ENCODE assay signal across 20 cellular contexts in the genomic region with DNA sequence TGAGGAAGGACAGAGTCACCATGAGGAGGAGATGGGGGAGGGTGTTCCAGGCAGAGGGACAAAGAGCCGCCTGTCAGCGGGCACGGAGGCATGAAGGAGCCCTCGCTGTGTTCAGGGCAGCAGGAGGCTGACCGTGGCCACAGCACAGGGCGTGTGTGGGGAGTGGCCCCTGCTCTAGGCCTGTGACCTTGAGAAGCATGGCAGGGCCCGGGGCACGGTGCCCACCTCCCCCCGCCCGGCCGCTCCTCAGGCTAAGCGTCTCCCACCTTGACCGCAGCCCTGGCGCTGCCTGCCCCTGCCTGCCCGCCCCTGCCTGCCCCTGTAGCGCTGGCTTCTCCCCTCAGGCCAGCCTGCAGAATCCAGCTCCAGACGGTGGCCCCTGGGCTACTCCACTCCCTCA. TPM values are rescaled to one million over a fixed set of nuclear protein-coding genes. Genes with fewer than 3 reads are reported as not detected.
DNase-seq lines count a peak whose midpoint lies in the region; ATAC-seq, FAIRE-seq and TF ChIP-seq lines count a peak whose summit lies in the region.
"Had no signal": no experiment of that assay in that cellular context is flagged by ENCODE, and none has a peak within 500 bp of the region (broad histone marks: within the 10 kb centered on the region; RNA-seq: fewer than 3 reads in every experiment).

No MANE protein-coding gene starts in this region.

- TF ChIP-seq RAD21 in HepG2 (CRISPR knock-in tag; IDR thresholded peaks at IDR 0.05) (no peak), SK-N-SH (IDR thresholded peaks at IDR 0.05; ENCODE audit: low read length) (no peak)

- no peak overlapping the region for H3K4me3 Mint-ChIP-seq in astrocyte (ENCODE audit: unreplicated experiment)

- H4K20me1 ChIP-seq in astrocyte (ENCODE audit: insufficient read depth, low read length) (peaks cover 52% of the 10 kb centered on the region), HepG2 (ENCODE audit: insufficient read depth, low read length) (no peaks in the 10 kb centered on the region), SK-N-SH (ENCODE audit: insufficient read depth) (no peaks in the 10 kb centered on the region)

- H3K27me3 Mint-ChIP-seq in astrocyte (ENCODE audit: low read depth, unreplicated experiment) = no peaks in the 10 kb centered on the region

- no peaks in the 10 kb centered on the region for H3K9me3 Mint-ChIP-seq in astrocyte (ENCODE audit: unreplicated experiment)

- POLR2A ChIA-PET in HepG2 (lab: Yijun Ruan, JAX) (no interaction called here), SK-N-SH (lab: Yijun Ruan, JAX) (no interaction called here)

- 98% methylated on average over 15 of the region's 17 CpGs for WGBS in HepG2 (ENCODE audit: low lambda C conversion rate)
- WGBS in testis, 2 donors = 69 to 92% methylated on average over 5 to 15 of the region's 17 CpGs
- WGBS in SK-N-SH (ENCODE audit: low lambda C conversion rate) = 97% methylated on average over 11 of the region's 17 CpGs

- ATAC-seq in left ventricle myocardium superior = no peak
- ATAC-seq in HepG2 = no peak
- ATAC-seq in GM21528 (IDR thresholded peaks at IDR 0.05; ENCODE audit: low FRiP score, unreplicated experiment) = no peak
- no peak for ATAC-seq in gastrocnemius medialis
- ATAC-seq: Panc1, Right ventricle myocardium inferior had no signal

- BruUV-seq in HepG2 (replicated peaks; lab: Mats Ljungman, UMichigan) = no TSS peak

- H3K79me2 ChIP-seq in astrocyte (ENCODE audit: insufficient read depth, low read length) = peaks cover 18% of the 10 kb centered on the region
- H3K79me2 ChIP-seq in HepG2 (ENCODE audit: insufficient read depth, low read length) = no peaks in the 10 kb centered on the region
- peaks cover 18% of the 10 kb centered on the region; the same call in 1 of the 2 replicates for H3K79me2 ChIP-seq in SK-N-SH (ENCODE audit: insufficient read depth)

- H3K36me3 Mint-ChIP-seq in astrocyte (ENCODE audit: low read depth, unreplicated experiment) = peaks cover 23% of the 10 kb centered on the region

- H3K9me3 ChIP-seq in cardiac muscle cell (ENCODE audit: low read depth) (no peaks in the 10 kb centered on the region), astrocyte (ENCODE audit: insufficient read depth, low read depth, low read length) (no peaks in the 10 kb centered on the region), HepG2 (ENCODE audit: low read length) (no peaks in the 10 kb centered on the region), testis (no peaks in the 10 kb centered on the region), SK-N-SH (no peaks in the 10 kb centered on the region), gastrocnemius medialis (no peaks in the 10 kb centered on the region)

- no peak for TF ChIP-seq CTCF in cardiac muscle cell (IDR thresholded peaks at IDR 0.05; ENCODE audit: low read depth, low read length)
- no peak for TF ChIP-seq CTCF in astrocyte (IDR thresholded peaks at IDR 0.05; ENCODE audit: insufficient read depth, low read depth, low read length)
- no peak for TF ChIP-seq CTCF in HepG2 (CRISPR knock-in tag; IDR thresholded peaks at IDR 0.05)
- TF ChIP-seq CTCF in testis (IDR thresholded peaks at IDR 0.05) = no peak
- TF ChIP-seq CTCF in SK-N-SH (IDR thresholded peaks at IDR 0.05) = no peak
- TF ChIP-seq CTCF in gastrocnemius medialis (IDR thresholded peaks at IDR 0.05 in 4 of 5, conservative IDR thresholded peaks at IDR 0.05 in 1 of 5) = no peak

- CTCF ChIA-PET in HepG2 (lab: Yijun Ruan, JAX; ENCODE audit: low intra/inter-chr PET ratio, low total read pairs) = no interaction called here
- CTCF ChIA-PET in SK-N-SH (lab: Yijun Ruan, JAX) = interaction anchor here (1.9 kb wide), 1 partner anchor 28 kb away, joined by 5 read pairs; no protein-coding TSS in a partner anchor

- H3K4me1 Mint-ChIP-seq in astrocyte (ENCODE audit: low read depth, unreplicated experiment) = no peaks in the 10 kb centered on the region

- H3F3A ChIP-seq in SK-N-SH (replicated peaks; ENCODE audit: insufficient read depth) = no peaks in the 10 kb centered on the region

- no peak for FAIRE-seq in astrocyte (lab: Jason Lieb, UNC)
- FAIRE-seq in HepG2 (lab: Jason Lieb, UNC) = no peak

- no peaks in the 10 kb centered on the region for H3K9me2 ChIP-seq in SK-N-SH

- H2AFZ ChIP-seq in astrocyte (ENCODE audit: low read depth, low read length) (no peak overlapping the region), HepG2 (ENCODE audit: low read length) (no peak overlapping the region), SK-N-SH (ENCODE audit: low read depth) (no peak overlapping the region)

- in situ Hi-C loops in HepG2 (cut with HindIII; ENCODE audit: extremely low pct_ligation_motif_present, low pct_unique_long_range_greater_than_20kb) = no loop called here
- in situ Hi-C loops in gastrocnemius medialis (cut with MboI; ENCODE audit: low sequenced_read_pairs in 4 of 4) = no loop called here

- H3K27me3 ChIP-seq in cardiac muscle cell (no peaks in the 10 kb centered on the region), astrocyte (ENCODE audit: insufficient read depth, low read length) (no peaks in the 10 kb centered on the region), HepG2 (ENCODE audit: control insufficient read depth in 1 of 2, insufficient read depth in 2 of 2, low read length in 2 of 2) (no peaks in the 10 kb centered on the region), testis (no peaks in the 10 kb centered on the region), SK-N-SH (ENCODE audit: insufficient read depth) (no peaks in the 10 kb centered on the region), gastrocnemius medialis (no peaks in the 10 kb centered on the region)

- no peak for TF ChIP-seq POLR2A in HepG2 (IDR thresholded peaks at IDR 0.05; ENCODE audit: insufficient read depth in 1 of 2, low read depth in 2 of 2, low read length in 2 of 2)
- no peak for TF ChIP-seq POLR2A in testis (IDR thresholded peaks at IDR 0.05)
- TF ChIP-seq POLR2A in gastrocnemius medialis (IDR thresholded peaks at IDR 0.05) = no peak

- H3K4me1 ChIP-seq in cardiac muscle cell (ENCODE audit: low read depth) (peaks cover 11% of the 10 kb centered on the region), astrocyte (ENCODE audit: insufficient read depth, low read length) (no peaks in the 10 kb centered on the region), HepG2 (ENCODE audit: insufficient read depth, low read length) (no peaks in the 10 kb centered on the region; the same call in 1 of the 2 replicates), testis (peaks cover 5% of the 10 kb centered on the region), SK-N-SH (ENCODE audit: control insufficient read depth in 1 of 2, insufficient read depth in 2 of 2, low read depth in 1 of 2, low read length in 1 of 2) (no peaks in the 10 kb centered on the region), gastrocnemius medialis (peaks cover 8 to 13% of the 10 kb centered on the region in 2 donors)

- H3K4me3 ChIP-seq in cardiac muscle cell = no peak overlapping the region
- H3K4me3 ChIP-seq in astrocyte (ENCODE audit: insufficient read depth, low read depth, low read length) = no peak overlapping the region
- H3K4me3 ChIP-seq in HepG2 (replicated peaks in 1 of 3; ENCODE audit: insufficient read depth in 1 of 3, low read depth in 2 of 3, low read length in 3 of 3) = no peak overlapping the region
- no peak overlapping the region for H3K4me3 ChIP-seq in testis
- H3K4me3 ChIP-seq in SK-N-SH (ENCODE audit: low read depth in 2 of 2, low read length in 1 of 2) = no peak overlapping the region
- no peak overlapping the region for H3K4me3 ChIP-seq in gastrocnemius medialis

- peaks cover 17% of the 10 kb centered on the region for H3K36me3 ChIP-seq in cardiac muscle cell
- peaks cover 10% of the 10 kb centered on the region for H3K36me3 ChIP-seq in astrocyte (ENCODE audit: insufficient read depth, low read length)
- H3K36me3 ChIP-seq in HepG2 (replicated peaks in 1 of 2; ENCODE audit: control insufficient read depth in 1 of 2, insufficient read depth in 2 of 2, low read length in 2 of 2) = peaks cover 21 to 70% of the 10 kb centered on the region in 2 experiments; a peak in 4 of 5 replicates
- no peaks in the 10 kb centered on the region for H3K36me3 ChIP-seq in testis (ENCODE audit: low read depth, missing control alignments)
- peaks cover 37 to 57% of the 10 kb centered on the region in 2 experiments for H3K36me3 ChIP-seq in SK-N-SH (replicated peaks in 1 of 2; ENCODE audit: control insufficient read depth in 1 of 2, insufficient read depth in 2 of 2, low read length in 1 of 2)
- H3K36me3 ChIP-seq in gastrocnemius medialis = peaks cover 0 to 55% of the 10 kb centered on the region in 2 donors

- no peak for DNase-seq in cardiac muscle cell (ENCODE audit: low read depth in 1 of 2, low spot score in 1 of 2)
- DNase-seq in left ventricle myocardium superior = no peak
- no peak for DNase-seq in astrocyte (ENCODE audit: low read depth)
- no peak for DNase-seq in HepG2 (ENCODE audit: low spot score)
- DNase-seq in testis = peak; percentile 72
- DNase-seq in SK-N-SH = no peak
- DNase-seq in gastrocnemius medialis = no peak
- DNase-seq: COR-L47, Kasumi-1, MM.1S, NCI-H1105, NCI-H1694, NCI-H2227 treated with DMSO at 0.1 percent for 48 hours, NCI-H524 had no signal

- no peak overlapping the region for H3K9ac ChIP-seq in astrocyte (ENCODE audit: low read length)
- H3K9ac ChIP-seq in HepG2 (ENCODE audit: insufficient read depth, low read depth, low read length) = no peak overlapping the region
- H3K9ac ChIP-seq in SK-N-SH = no peak overlapping the region

- H3K27ac Mint-ChIP-seq in astrocyte (ENCODE audit: unreplicated experiment) = peak overlapping the region; percentile 11

- H3K4me2 ChIP-seq in astrocyte (ENCODE audit: low read length) (no peak overlapping the region), HepG2 (ENCODE audit: low read depth, low read length) (no peak overlapping the region), SK-N-SH (no peak overlapping the region)

- H3K27ac ChIP-seq in cardiac muscle cell = peak overlapping the region; percentile 13
- no peak overlapping the region for H3K27ac ChIP-seq in astrocyte (ENCODE audit: low read depth, low read length)
- H3K27ac ChIP-seq in HepG2 (ENCODE audit: extremely low read length, insufficient read depth, low read length) = no peak overlapping the region
- H3K27ac ChIP-seq in testis = no peak overlapping the region
- no peak overlapping the region for H3K27ac ChIP-seq in SK-N-SH (ENCODE audit: low read depth in 2 of 2, low read length in 1 of 2)
- H3K27ac ChIP-seq in gastrocnemius medialis = no peak overlapping the region
- H3K27ac ChIP-seq: C4-2B had no signal

- no peak for TF ChIP-seq EP300 in HepG2 (IDR thresholded peaks at IDR 0.05; ENCODE audit: low read depth in 2 of 2, low read length in 2 of 2)
- TF ChIP-seq EP300 in HepG2 (CRISPR knock-in tag; IDR thresholded peaks at IDR 0.05; ENCODE audit: borderline replicate concordance) = no peak
- TF ChIP-seq EP300 in SK-N-SH (IDR thresholded peaks at IDR 0.05; ENCODE audit: borderline replicate concordance in 1 of 2, low read depth in 1 of 2, low read length in 1 of 2) = no peak

- intact Hi-C loops in left ventricle myocardium superior (cut with micrococcal nuclease) (no loop called here), HepG2 (cut with micrococcal nuclease; ENCODE audit: unreplicated experiment) (no loop called here), testis (cut with DNase I; ENCODE audit: low total_unique reads) (no loop called here), gastrocnemius medialis (cut with DNase I; ENCODE audit: low total_unique reads) (no loop called here)

RNA-seq across cellular contexts. Expression of a gene that starts 11.6 kb away (rescaled TPM):
- total RNA-seq in cardiac muscle cell (220 and 240 TPM in 2 replicates), left ventricle myocardium superior (148 TPM), astrocyte (184 and 190 TPM in 2 replicates), HepG2 (2016; rRNA removed; fragmentation: Illumina TruSeq; extraction: Trizol) (72.2 and 80.9 TPM in 2 replicates), testis (100 to 1,000 TPM; 181 to 225 TPM), gastrocnemius medialis (100 to 1,000 TPM; 101 to 207 (median 138) TPM)
- polyA plus RNA-seq in cardiac muscle cell (217 and 219 TPM in 2 replicates), HepG2 (2011; rRNA removed) (70.3 and 88.1 TPM in 2 replicates), testis (ENCODE audit: insufficient read depth, low read depth, low replicate concordance) (241 TPM), SK-N-SH (2012; rRNA removed) (67.2 and 114 TPM in 2 replicates)
- 141 and 153 TPM in 2 replicates for total RNA-seq in HepG2 (2016; cell fraction: cytosol; rRNA removed; fragmentation: Illumina TruSeq; extraction: Trizol; ENCODE audit: low read depth)
- total RNA-seq in HepG2 (2016; cell fraction: insoluble cytoplasmic fraction; rRNA removed; fragmentation: Illumina TruSeq; extraction: Trizol) = 63.3 and 84.3 TPM in 2 replicates
- 168 and 190 TPM in 2 replicates for total RNA-seq in HepG2 (2016; cell fraction: membrane; rRNA removed; fragmentation: Illumina TruSeq; extraction: Trizol)
- 40.1 and 53.8 TPM in 2 replicates for total RNA-seq in HepG2 (2016; cell fraction: nucleus; rRNA removed; fragmentation: Illumina TruSeq; extraction: Trizol)
- polyA plus RNA-seq in HepG2 (2011; cell fraction: cytosol; rRNA removed) = 63.3 and 103 TPM in 2 replicates
- 96.2 and 101 TPM in 2 replicates for polyA plus RNA-seq in HepG2 (2011; cell fraction: nucleus; rRNA removed)
- polyA plus RNA-seq in HepG2 (2012) = 73.5 and 112 TPM in 2 replicates
- polyA plus RNA-seq in HepG2 (2016; cell fraction: cytosol; fragmentation: Illumina TruSeq; extraction: Trizol; ENCODE audit: low read depth) = 205 and 223 TPM in 2 replicates
- 99.4 and 124 TPM in 2 replicates for polyA plus RNA-seq in HepG2 (2016; cell fraction: insoluble cytoplasmic fraction; fragmentation: Illumina TruSeq; extraction: Trizol; ENCODE audit: low read depth)
- polyA plus RNA-seq in HepG2 (2016; cell fraction: membrane; fragmentation: Illumina TruSeq; extraction: Trizol; ENCODE audit: low read depth) = 271 and 285 TPM in 2 replicates
- polyA plus RNA-seq in HepG2 (2016; cell fraction: nucleus; fragmentation: Illumina TruSeq; extraction: Trizol; ENCODE audit: insufficient read depth, low read depth) = 113 and 116 TPM in 2 replicates
- 82.8 and 120 TPM in 2 replicates for polyA minus RNA-seq in HepG2 (2011; rRNA and poly(A)+ RNA removed; ENCODE audit: low replicate concordance)
- polyA minus RNA-seq in HepG2 (2011; cell fraction: cytosol; rRNA and poly(A)+ RNA removed) = 55.4 and 61.2 TPM in 2 replicates
- 25.8 and 27.8 TPM in 2 replicates for polyA minus RNA-seq in HepG2 (2011; cell fraction: nucleus; rRNA and poly(A)+ RNA removed)
- polyA plus RNA-seq in SK-N-SH (2012; cell fraction: cytosol; rRNA removed) = 55.7 and 82.6 TPM in 2 replicates
- 156 and 227 TPM in 2 replicates for polyA plus RNA-seq in SK-N-SH (2012; cell fraction: nucleus; rRNA removed)

RNA-seq across cellular contexts. Expression of a gene that starts 41.1 kb away (rescaled TPM):
- total RNA-seq in cardiac muscle cell = not detected in 2 replicates
- not detected in 2 replicates for polyA plus RNA-seq in cardiac muscle cell
- not detected for total RNA-seq in left ventricle myocardium superior
- total RNA-seq in astrocyte = not detected in 2 replicates
- total RNA-seq in HepG2 (2016; rRNA removed; fragmentation: Illumina TruSeq; extraction: Trizol) = 3.8 and 4.5 TPM in 2 replicates
- total RNA-seq in HepG2 (2016; cell fraction: cytosol; rRNA removed; fragmentation: Illumina TruSeq; extraction: Trizol; ENCODE audit: low read depth) = 0.61 and 1.3 TPM in 2 replicates
- 2.7 and 4.7 TPM in 2 replicates for total RNA-seq in HepG2 (2016; cell fraction: insoluble cytoplasmic fraction; rRNA removed; fragmentation: Illumina TruSeq; extraction: Trizol)
- 1.9 and 2.1 TPM in 2 replicates for total RNA-seq in HepG2 (2016; cell fraction: membrane; rRNA removed; fragmentation: Illumina TruSeq; extraction: Trizol)
- total RNA-seq in HepG2 (2016; cell fraction: nucleus; rRNA removed; fragmentation: Illumina TruSeq; extraction: Trizol) = 5.9 and 7.0 TPM in 2 replicates
- polyA plus RNA-seq in HepG2 (2011; rRNA removed) = 3.8 and 7.0 TPM in 2 replicates
- polyA plus RNA-seq in HepG2 (2011; cell fraction: cytosol; rRNA removed) = 3.1 and 5.0 TPM in 2 replicates
- polyA plus RNA-seq in HepG2 (2011; cell fraction: nucleus; rRNA removed) = 7.4 and 9.2 TPM in 2 replicates
- polyA plus RNA-seq in HepG2 (2012) = 13.4 and 16.9 TPM in 2 replicates
- polyA plus RNA-seq in HepG2 (2016; cell fraction: cytosol; fragmentation: Illumina TruSeq; extraction: Trizol; ENCODE audit: low read depth) = 2.1 and 2.2 TPM in 2 replicates
- polyA plus RNA-seq in HepG2 (2016; cell fraction: insoluble cytoplasmic fraction; fragmentation: Illumina TruSeq; extraction: Trizol; ENCODE audit: low read depth) = 11.1 and 13.5 TPM in 2 replicates
- 4.0 and 5.2 TPM in 2 replicates for polyA plus RNA-seq in HepG2 (2016; cell fraction: membrane; fragmentation: Illumina TruSeq; extraction: Trizol; ENCODE audit: low read depth)
- 28.4 and 29.8 TPM in 2 replicates for polyA plus RNA-seq in HepG2 (2016; cell fraction: nucleus; fragmentation: Illumina TruSeq; extraction: Trizol; ENCODE audit: insufficient read depth, low read depth)
- 0.09 and 2.9 TPM in 2 replicates for polyA minus RNA-seq in HepG2 (2011; rRNA and poly(A)+ RNA removed; ENCODE audit: low replicate concordance)
- polyA minus RNA-seq in HepG2 (2011; cell fraction: cytosol; rRNA and poly(A)+ RNA removed) = 1.7 and 3.2 TPM in 2 replicates
- 2.1 and 2.6 TPM in 2 replicates for polyA minus RNA-seq in HepG2 (2011; cell fraction: nucleus; rRNA and poly(A)+ RNA removed)
- total RNA-seq in testis = under 1 TPM; 0.56 to 0.63 TPM
- 0.36 TPM for polyA plus RNA-seq in testis (ENCODE audit: insufficient read depth, low read depth, low replicate concordance)
- polyA plus RNA-seq in SK-N-SH (2012; rRNA removed) = 0.05 TPM in 1 of 2 replicates, not detected in the other
- polyA plus RNA-seq in SK-N-SH (2012; cell fraction: cytosol; rRNA removed) = 0.01 and 0.04 TPM in 2 replicates
- 0.06 and 0.08 TPM in 2 replicates for polyA plus RNA-seq in SK-N-SH (2012; cell fraction: nucleus; rRNA removed)
- total RNA-seq in gastrocnemius medialis = 1 to 10 TPM in 1 of 4 donors, under 1 TPM in 1, not detected in 2; 0.10 to 1.0 TPM
- total RNA-seq: A172, H4, Right ventricle myocardium inferior had no signal

RNA-seq across cellular contexts. Expression of a gene that starts 45.7 kb away (rescaled TPM):
- total RNA-seq in cardiac muscle cell (14.6 and 20.5 TPM in 2 replicates), left ventricle myocardium superior (35.2 TPM), astrocyte (24.3 and 26.9 TPM in 2 replicates), HepG2 (2016; rRNA removed; fragmentation: Illumina TruSeq; extraction: Trizol) (3.5 and 3.6 TPM in 2 replicates), testis (10 to 100 TPM; 42.2 to 49.4 TPM), gastrocnemius medialis (100 to 1,000 TPM in 2 of 4 donors, 10 to 100 TPM in 2; 50.0 to 104 (median 91.9) TPM)
- polyA plus RNA-seq in cardiac muscle cell (17.2 and 18.6 TPM in 2 replicates), HepG2 (2011; rRNA removed) (4.0 and 5.5 TPM in 2 replicates), testis (ENCODE audit: insufficient read depth, low read depth, low replicate concordance) (7.5 TPM), SK-N-SH (2012; rRNA removed) (5.6 and 7.4 TPM in 2 replicates)
- total RNA-seq in HepG2 (2016; cell fraction: cytosol; rRNA removed; fragmentation: Illumina TruSeq; extraction: Trizol; ENCODE audit: low read depth) = 1.8 TPM in 2 replicates
- total RNA-seq in HepG2 (2016; cell fraction: insoluble cytoplasmic fraction; rRNA removed; fragmentation: Illumina TruSeq; extraction: Trizol) = 2.7 and 3.2 TPM in 2 replicates
- total RNA-seq in HepG2 (2016; cell fraction: membrane; rRNA removed; fragmentation: Illumina TruSeq; extraction: Trizol) = 3.7 and 4.3 TPM in 2 replicates
- total RNA-seq in HepG2 (2016; cell fraction: nucleus; rRNA removed; fragmentation: Illumina TruSeq; extraction: Trizol) = 3.0 and 3.1 TPM in 2 replicates
- 2.9 and 4.8 TPM in 2 replicates for polyA plus RNA-seq in HepG2 (2011; cell fraction: cytosol; rRNA removed)
- polyA plus RNA-seq in HepG2 (2011; cell fraction: nucleus; rRNA removed) = 23.5 and 34.3 TPM in 2 replicates
- 4.7 and 6.0 TPM in 2 replicates for polyA plus RNA-seq in HepG2 (2012)
- 0.96 and 1.2 TPM in 2 replicates for polyA plus RNA-seq in HepG2 (2016; cell fraction: cytosol; fragmentation: Illumina TruSeq; extraction: Trizol; ENCODE audit: low read depth)
- polyA plus RNA-seq in HepG2 (2016; cell fraction: insoluble cytoplasmic fraction; fragmentation: Illumina TruSeq; extraction: Trizol; ENCODE audit: low read depth) = 4.5 and 4.8 TPM in 2 replicates
- 2.7 and 3.0 TPM in 2 replicates for polyA plus RNA-seq in HepG2 (2016; cell fraction: membrane; fragmentation: Illumina TruSeq; extraction: Trizol; ENCODE audit: low read depth)
- 9.7 and 9.9 TPM in 2 replicates for polyA plus RNA-seq in HepG2 (2016; cell fraction: nucleus; fragmentation: Illumina TruSeq; extraction: Trizol; ENCODE audit: insufficient read depth, low read depth)
- 4.3 and 12.1 TPM in 2 replicates for polyA minus RNA-seq in HepG2 (2011; rRNA and poly(A)+ RNA removed; ENCODE audit: low replicate concordance)
- polyA minus RNA-seq in HepG2 (2011; cell fraction: cytosol; rRNA and poly(A)+ RNA removed) = 9.4 and 10.5 TPM in 2 replicates
- 5.0 and 5.4 TPM in 2 replicates for polyA minus RNA-seq in HepG2 (2011; cell fraction: nucleus; rRNA and poly(A)+ RNA removed)
- polyA plus RNA-seq in SK-N-SH (2012; cell fraction: cytosol; rRNA removed) = 2.8 and 5.8 TPM in 2 replicates
- polyA plus RNA-seq in SK-N-SH (2012; cell fraction: nucleus; rRNA removed) = 17.7 and 19.8 TPM in 2 replicates
